1 cellular context compared by ENCODE assay signal in the genomic region with DNA sequence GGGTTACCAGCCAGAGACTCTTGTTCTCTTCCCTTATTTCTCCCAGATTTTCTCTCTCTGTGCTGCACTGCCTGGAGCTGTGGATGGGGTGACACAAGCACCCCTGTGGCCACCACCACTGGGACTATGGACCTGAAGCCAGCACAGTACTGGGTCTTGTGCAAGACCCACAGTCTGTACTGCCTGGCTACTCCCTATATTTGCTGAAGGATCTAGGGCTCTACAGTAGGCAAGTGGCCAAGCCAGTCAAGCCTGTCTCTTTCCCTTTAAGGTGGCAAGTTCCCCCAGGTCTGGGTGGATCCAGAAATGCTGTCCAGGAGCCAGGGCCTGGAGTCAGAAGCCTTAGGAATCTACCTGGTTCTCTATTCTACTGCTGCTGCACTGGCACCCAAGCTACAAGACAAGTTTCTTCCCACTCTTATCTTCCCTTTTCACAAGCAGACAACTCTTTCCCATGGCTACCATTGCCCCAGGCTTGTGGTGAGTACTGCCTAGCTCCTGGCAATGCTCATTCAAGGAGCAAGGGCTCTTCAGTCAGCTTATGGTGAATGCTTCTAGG.
A peak's percentile ranks its signal among the peaks of the same experiment; 100 is the strongest.
TF ChIP-seq lines count a peak whose summit lies in the region.

No MANE protein-coding gene starts in this region.

TF ChIP-seq in HepG2, 621 proteins besides CTCF, POLR2A, EP300 and RAD21 (continues in another document):
- TF ChIP-seq ZFP91 (CRISPR knock-in tag; IDR thresholded peaks at IDR 0.05; ENCODE audit: borderline replicate concordance) (peak; percentile 62), PITX1 (CRISPR knock-in tag; IDR thresholded peaks at IDR 0.05) (peak; percentile 30; the same call in 1 of the 2 replicates), SOX6 (IDR thresholded peaks at IDR 0.05) (no peak), SOX6 (CRISPR knock-in tag; IDR thresholded peaks at IDR 0.05) (peak; percentile 54), FIP1L1 (IDR thresholded peaks at IDR 0.05; ENCODE audit: borderline replicate concordance, insufficient read depth, low read depth, low read length) (no peak), CBX5 (CRISPR knock-in tag; IDR thresholded peaks at IDR 0.05; ENCODE audit: borderline replicate concordance) (peak; percentile 40; the same call in 1 of the 2 replicates), HNF4G (IDR thresholded peaks at IDR 0.05; ENCODE audit: borderline replicate concordance, low read depth, low read length) (0 out of 2 replicates have a peak, but pooled peaks have one; percentile 23), HNF4G (CRISPR knock-in tag; IDR thresholded peaks at IDR 0.05; ENCODE audit: borderline replicate concordance, low read depth) (no peak), HMG20A (CRISPR knock-in tag; IDR thresholded peaks at IDR 0.05; ENCODE audit: borderline replicate concordance) (peak; percentile 27; the same call in 1 of the 2 replicates), CBFB (CRISPR knock-in tag; IDR thresholded peaks at IDR 0.05) (no peak), ZNF605 (CRISPR knock-in tag; IDR thresholded peaks at IDR 0.05) (no peak), POLR2AphosphoS2 (IDR thresholded peaks at IDR 0.05; ENCODE audit: low read depth, low read length) (no peak), ZGPAT (CRISPR knock-in tag; IDR thresholded peaks at IDR 0.05) (peak; percentile 23; the same call in 1 of the 2 replicates), SIN3A (IDR thresholded peaks at IDR 0.05; ENCODE audit: borderline replicate concordance, low read depth, low read length) (no peak), FOSL2 (CRISPR knock-in tag; IDR thresholded peaks at IDR 0.05) (peak; percentile 35; the same call in 1 of the 2 replicates), ZNF800 (CRISPR knock-in tag; IDR thresholded peaks at IDR 0.05) (no peak), FOXK2 (IDR thresholded peaks at IDR 0.05) (no peak), TBX2 (CRISPR knock-in tag; IDR thresholded peaks at IDR 0.05; ENCODE audit: borderline replicate concordance) (no peak), ZMYM4 (CRISPR knock-in tag; IDR thresholded peaks at IDR 0.05) (peak; percentile 41; the same call in 1 of the 2 replicates), ZNF615 (CRISPR knock-in tag; IDR thresholded peaks at IDR 0.05; ENCODE audit: borderline replicate concordance) (no peak), MAZ (IDR thresholded peaks at IDR 0.05; ENCODE audit: borderline replicate concordance, low read depth, low read length) (no peak), MAZ (CRISPR knock-in tag; IDR thresholded peaks at IDR 0.05; ENCODE audit: low read depth) (no peak), MYNN (CRISPR knock-in tag; IDR thresholded peaks at IDR 0.05; ENCODE audit: low read depth) (no peak), SALL1 (CRISPR knock-in tag; IDR thresholded peaks at IDR 0.05) (peak; percentile 45; the same call in 1 of the 2 replicates), GATAD2A (CRISPR knock-in tag; IDR thresholded peaks at IDR 0.05) (peak; percentile 60), POGZ (CRISPR knock-in tag; IDR thresholded peaks at IDR 0.05) (peak; percentile 66), CEBPB (IDR thresholded peaks at IDR 0.05; ENCODE audit: borderline replicate concordance, low read depth, low read length) (peak; percentile 90), ZNF33A (CRISPR knock-in tag; IDR thresholded peaks at IDR 0.05; ENCODE audit: borderline replicate concordance) (no peak), ZNF713 (CRISPR knock-in tag; IDR thresholded peaks at IDR 0.05) (no peak), ZSCAN22 (CRISPR knock-in tag; IDR thresholded peaks at IDR 0.05) (no peak), ZNF816 (CRISPR knock-in tag; IDR thresholded peaks at IDR 0.05; ENCODE audit: borderline replicate concordance) (no peak), KAT7 (CRISPR knock-in tag; IDR thresholded peaks at IDR 0.05; ENCODE audit: borderline replicate concordance) (no peak), ZNF777 (CRISPR knock-in tag; IDR thresholded peaks at IDR 0.05) (no peak), ZNF678 (CRISPR knock-in tag; IDR thresholded peaks at IDR 0.05) (no peak), ZNF224 (CRISPR knock-in tag; IDR thresholded peaks at IDR 0.05) (no peak), THAP11 (CRISPR knock-in tag; IDR thresholded peaks at IDR 0.05) (no peak), FOXA3 (CRISPR knock-in tag; IDR thresholded peaks at IDR 0.05) (peak; percentile 31; the same call in 1 of the 2 replicates), CBX2 (IDR thresholded peaks at IDR 0.05; ENCODE audit: low read depth, low read length) (no peak), CBX2 (CRISPR knock-in tag; IDR thresholded peaks at IDR 0.05; ENCODE audit: low read depth) (no peak), HNF4A (CRISPR knock-in tag; IDR thresholded peaks at IDR 0.05) (peak; percentile 74), CEBPG (CRISPR knock-in tag; IDR thresholded peaks at IDR 0.05) (peak; percentile 78)
- TF ChIP-seq, protein P1, sequence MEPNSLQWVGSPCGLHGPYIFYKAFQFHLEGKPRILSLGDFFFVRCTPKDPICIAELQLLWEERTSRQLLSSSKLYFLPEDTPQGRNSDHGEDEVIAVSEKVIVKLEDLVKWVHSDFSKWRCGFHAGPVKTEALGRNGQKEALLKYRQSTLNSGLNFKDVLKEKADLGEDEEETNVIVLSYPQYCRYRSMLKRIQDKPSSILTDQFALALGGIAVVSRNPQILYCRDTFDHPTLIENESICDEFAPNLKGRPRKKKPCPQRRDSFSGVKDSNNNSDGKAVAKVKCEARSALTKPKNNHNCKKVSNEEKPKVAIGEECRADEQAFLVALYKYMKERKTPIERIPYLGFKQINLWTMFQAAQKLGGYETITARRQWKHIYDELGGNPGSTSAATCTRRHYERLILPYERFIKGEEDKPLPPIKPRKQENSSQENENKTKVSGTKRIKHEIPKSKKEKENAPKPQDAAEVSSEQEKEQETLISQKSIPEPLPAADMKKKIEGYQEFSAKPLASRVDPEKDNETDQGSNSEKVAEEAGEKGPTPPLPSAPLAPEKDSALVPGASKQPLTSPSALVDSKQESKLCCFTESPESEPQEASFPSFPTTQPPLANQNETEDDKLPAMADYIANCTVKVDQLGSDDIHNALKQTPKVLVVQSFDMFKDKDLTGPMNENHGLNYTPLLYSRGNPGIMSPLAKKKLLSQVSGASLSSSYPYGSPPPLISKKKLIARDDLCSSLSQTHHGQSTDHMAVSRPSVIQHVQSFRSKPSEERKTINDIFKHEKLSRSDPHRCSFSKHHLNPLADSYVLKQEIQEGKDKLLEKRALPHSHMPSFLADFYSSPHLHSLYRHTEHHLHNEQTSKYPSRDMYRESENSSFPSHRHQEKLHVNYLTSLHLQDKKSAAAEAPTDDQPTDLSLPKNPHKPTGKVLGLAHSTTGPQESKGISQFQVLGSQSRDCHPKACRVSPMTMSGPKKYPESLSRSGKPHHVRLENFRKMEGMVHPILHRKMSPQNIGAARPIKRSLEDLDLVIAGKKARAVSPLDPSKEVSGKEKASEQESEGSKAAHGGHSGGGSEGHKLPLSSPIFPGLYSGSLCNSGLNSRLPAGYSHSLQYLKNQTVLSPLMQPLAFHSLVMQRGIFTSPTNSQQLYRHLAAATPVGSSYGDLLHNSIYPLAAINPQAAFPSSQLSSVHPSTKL (CRISPR knock-in tag; IDR thresholded peaks at IDR 0.05) = peak; percentile 29; the same call in 1 of the 2 replicates
- TF ChIP-seq, protein P2, sequence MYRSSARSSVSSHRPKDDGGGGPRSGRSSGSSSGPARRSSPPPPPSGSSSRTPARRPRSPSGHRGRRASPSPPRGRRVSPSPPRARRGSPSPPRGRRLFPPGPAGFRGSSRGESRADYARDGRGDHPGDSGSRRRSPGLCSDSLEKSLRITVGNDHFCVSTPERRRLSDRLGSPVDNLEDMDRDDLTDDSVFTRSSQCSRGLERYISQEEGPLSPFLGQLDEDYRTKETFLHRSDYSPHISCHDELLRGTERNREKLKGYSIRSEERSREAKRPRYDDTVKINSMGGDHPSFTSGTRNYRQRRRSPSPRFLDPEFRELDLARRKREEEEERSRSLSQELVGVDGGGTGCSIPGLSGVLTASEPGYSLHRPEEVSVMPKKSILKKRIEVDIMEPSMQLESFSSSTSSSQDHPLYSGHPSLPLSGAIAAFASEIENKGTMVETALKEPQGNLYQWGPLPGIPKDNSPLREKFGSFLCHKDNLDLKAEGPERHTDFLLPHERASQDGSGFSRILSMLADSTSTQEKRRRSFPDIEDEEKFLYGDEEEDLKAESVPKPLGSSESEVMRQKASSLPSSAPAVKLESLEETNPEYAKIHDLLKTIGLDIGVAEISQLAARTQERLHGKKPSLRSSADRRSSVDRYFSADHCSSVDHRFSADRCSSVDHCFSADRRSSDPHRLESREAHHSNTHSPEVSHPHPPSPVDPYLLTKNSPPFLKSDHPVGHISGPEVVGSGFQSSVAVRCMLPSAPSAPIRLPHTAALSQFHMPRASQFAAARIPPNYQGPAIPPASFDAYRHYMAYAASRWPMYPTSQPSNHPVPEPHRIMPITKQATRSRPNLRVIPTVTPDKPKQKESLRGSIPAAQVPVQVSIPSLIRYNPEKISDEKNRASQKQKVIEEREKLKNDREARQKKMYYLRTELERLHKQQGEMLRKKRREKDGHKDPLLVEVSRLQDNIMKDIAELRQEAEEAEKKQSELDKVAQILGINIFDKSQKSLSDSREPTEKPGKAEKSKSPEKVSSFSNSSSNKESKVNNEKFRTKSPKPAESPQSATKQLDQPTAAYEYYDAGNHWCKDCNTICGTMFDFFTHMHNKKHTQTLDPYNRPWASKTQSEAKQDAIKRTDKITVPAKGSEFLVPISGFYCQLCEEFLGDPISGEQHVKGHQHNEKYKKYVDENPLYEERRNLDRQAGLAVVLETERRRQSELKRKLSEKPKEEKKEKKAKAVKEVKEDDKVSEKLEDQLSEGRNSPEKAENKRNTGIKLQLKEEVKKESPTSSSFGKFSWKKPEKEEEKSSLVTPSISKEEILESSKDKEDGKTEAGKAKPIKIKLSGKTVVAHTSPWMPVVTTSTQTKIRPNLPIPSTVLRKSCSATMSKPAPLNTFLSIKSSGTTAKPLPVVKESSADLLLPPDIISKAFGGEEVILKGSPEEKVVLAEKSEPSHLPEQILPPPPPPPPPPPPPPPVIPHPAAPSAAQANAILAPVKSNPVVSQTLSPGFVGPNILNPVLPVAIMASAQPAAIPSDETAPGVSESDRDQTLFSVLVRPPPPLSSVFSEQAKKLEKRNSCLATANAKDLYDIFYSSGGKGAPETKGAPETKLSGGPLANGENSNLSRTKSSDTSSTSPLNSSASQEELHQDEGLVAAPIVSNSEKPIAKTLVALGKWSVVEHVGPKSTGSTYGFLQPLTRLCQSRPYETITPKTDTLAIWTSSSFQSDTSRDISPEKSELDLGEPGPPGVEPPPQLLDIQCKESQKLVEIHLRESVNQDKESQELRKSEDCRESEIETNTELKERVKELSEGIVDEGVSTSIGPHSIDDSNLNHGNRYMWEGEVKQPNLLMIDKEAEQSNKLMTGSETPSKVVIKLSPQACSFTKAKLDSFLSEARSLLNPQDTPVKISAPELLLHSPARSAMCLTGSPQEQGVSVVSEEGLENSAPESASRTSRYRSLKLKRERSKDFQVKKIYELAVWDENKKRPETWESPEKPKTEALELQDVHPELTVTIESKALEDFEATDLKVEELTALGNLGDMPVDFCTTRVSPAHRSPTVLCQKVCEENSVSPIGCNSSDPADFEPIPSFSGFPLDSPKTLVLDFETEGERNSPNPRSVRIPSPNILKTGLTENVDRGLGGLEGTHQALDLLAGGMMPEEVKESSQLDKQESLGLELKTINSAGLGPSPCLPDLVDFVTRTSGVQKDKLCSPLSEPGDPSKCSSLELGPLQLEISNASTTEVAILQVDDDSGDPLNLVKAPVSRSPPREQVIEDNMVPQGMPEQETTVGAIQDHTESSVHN (CRISPR knock-in tag; IDR thresholded peaks at IDR 0.05) = no peak
- TF ChIP-seq, protein P3, sequence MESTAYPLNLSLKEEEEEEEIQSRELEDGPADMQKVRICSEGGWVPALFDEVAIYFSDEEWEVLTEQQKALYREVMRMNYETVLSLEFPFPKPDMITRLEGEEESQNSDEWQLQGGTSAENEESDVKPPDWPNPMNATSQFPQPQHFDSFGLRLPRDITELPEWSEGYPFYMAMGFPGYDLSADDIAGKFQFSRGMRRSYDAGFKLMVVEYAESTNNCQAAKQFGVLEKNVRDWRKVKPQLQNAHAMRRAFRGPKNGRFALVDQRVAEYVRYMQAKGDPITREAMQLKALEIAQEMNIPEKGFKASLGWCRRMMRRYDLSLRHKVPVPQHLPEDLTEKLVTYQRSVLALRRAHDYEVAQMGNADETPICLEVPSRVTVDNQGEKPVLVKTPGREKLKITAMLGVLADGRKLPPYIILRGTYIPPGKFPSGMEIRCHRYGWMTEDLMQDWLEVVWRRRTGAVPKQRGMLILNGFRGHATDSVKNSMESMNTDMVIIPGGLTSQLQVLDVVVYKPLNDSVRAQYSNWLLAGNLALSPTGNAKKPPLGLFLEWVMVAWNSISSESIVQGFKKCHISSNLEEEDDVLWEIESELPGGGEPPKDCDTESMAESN (CRISPR knock-in tag; conservative IDR thresholded peaks at IDR 0.05) = 0 out of 2 replicates have a peak, but pooled peaks have one; percentile 30
